22 cellular contexts compared by ENCODE assay signal in genomic region chr11:118884613-118885274, GRCh38. TPM values are rescaled to one million over a fixed set of nuclear protein-coding genes. Genes with fewer than 3 reads are reported as not detected.
DNase-seq lines count a peak whose midpoint lies in the region; ATAC-seq, FAIRE-seq and TF ChIP-seq lines count a peak whose summit lies in the region.
"Had no signal": no experiment of that assay in that cellular context is flagged by ENCODE, and none has a peak within 500 bp of the region (broad histone marks: within the 10 kb centered on the region; RNA-seq: fewer than 3 reads in every experiment).

No MANE protein-coding gene starts in this region.

- peaks cover 8% of the 10 kb centered on the region for H3K36me3 Mint-ChIP-seq in CD4-positive, CD25-positive, alpha-beta regulatory T cell
- peaks cover 71% of the 10 kb centered on the region for H3K36me3 Mint-ChIP-seq in activated T-helper 17 cell treated with anti-CD3 and anti-CD28 coated beads, Interleukin-2, amount 50 U/mL, for 72 hours (ENCODE audit: low read depth)

- POLR2A ChIA-PET in GM10248 (lab: Yijun Ruan, JAX): interaction anchor here (0.8 to 2.0 kb wide), 7 partner anchors 46 to 210 kb away, joined by 3 to 7 read pairs (median 3); partner anchors contain the start of gene DDX6

- H2BK5ac ChIP-seq in mesendoderm (ENCODE audit: low read length): peak overlapping the region; percentile 51

- peak overlapping the region; percentile 81 for H3K27ac ChIP-seq in CD4-positive, CD25-positive, alpha-beta regulatory T cell (ENCODE audit: insufficient read depth, low read length, poor library complexity, severe bottlenecking)
- peak overlapping the region; percentile 25 for H3K27ac ChIP-seq in mesendoderm (ENCODE audit: low read depth, low read length)
- no peak overlapping the region for H3K27ac ChIP-seq in WERI-Rb-1
- no peak overlapping the region for H3K27ac ChIP-seq in testis
- H3K27ac ChIP-seq: breast epithelium had no signal

- ATAC-seq in CD4-positive, CD25-positive, alpha-beta regulatory T cell (ENCODE audit: low read depth in 2 of 2): no peak
- ATAC-seq in activated T-helper 17 cell treated with anti-CD3 and anti-CD28 coated beads, Interleukin-2, amount 50 U/mL, for 72 hours (replicated peaks): no peak
- ATAC-seq in HG02884 (IDR thresholded peaks at IDR 0.05; ENCODE audit: unreplicated experiment): no peak
- ATAC-seq: HCT116 had no signal

- TF ChIP-seq CTCF in GM10248 (IDR thresholded peaks at IDR 0.05; ENCODE audit: control extremely low read depth, extremely low read depth, low read depth, missing control alignments): no peak
- no peak for TF ChIP-seq CTCF in WERI-Rb-1 (IDR thresholded peaks at IDR 0.05; ENCODE audit: low read depth, low read length)
- TF ChIP-seq CTCF in testis (IDR thresholded peaks at IDR 0.05): no peak

- H3K4me1 Mint-ChIP-seq in CD4-positive, CD25-positive, alpha-beta regulatory T cell: peaks cover 4 to 95% (median 61%) of the 10 kb centered on the region in 4 donors
- H3K4me1 Mint-ChIP-seq in activated T-helper 17 cell treated with anti-CD3 and anti-CD28 coated beads, Interleukin-2, amount 50 U/mL, for 72 hours: peaks cover 49% of the 10 kb centered on the region

- peak overlapping the region; percentile 72 to 93 (median 90) for H3K4me3 Mint-ChIP-seq in CD4-positive, CD25-positive, alpha-beta regulatory T cell
- peak overlapping the region; percentile 86 for H3K4me3 Mint-ChIP-seq in activated T-helper 17 cell treated with anti-CD3 and anti-CD28 coated beads, Interleukin-2, amount 50 U/mL, for 72 hours
- H3K4me3 Mint-ChIP-seq: nephron progenitor cell had no signal

- peak overlapping the region; percentile 35 for H3K18ac ChIP-seq in mesendoderm (ENCODE audit: low read length)

- H2BK120ac ChIP-seq in mesendoderm (ENCODE audit: low read depth, low read length): no peak overlapping the region

- peak overlapping the region; percentile 38 for H3K4ac ChIP-seq in mesendoderm (ENCODE audit: low read depth, low read length)

- peak; percentile 61 for FAIRE-seq in GM12891 (lab: Jason Lieb, UNC)
- FAIRE-seq: GM18507 had no signal

- H3K9me3 ChIP-seq in CD4-positive, CD25-positive, alpha-beta regulatory T cell (ENCODE audit: control insufficient read depth in 2 of 2, low read length in 2 of 2): no peaks in the 10 kb centered on the region
- H3K9me3 ChIP-seq in WERI-Rb-1 (ENCODE audit: severe bottlenecking) (no peaks in the 10 kb centered on the region), testis (no peaks in the 10 kb centered on the region)
- H3K9me3 ChIP-seq: breast epithelium, esophagus muscularis mucosa had no signal

- no peak for DNase-seq in CD4-positive, CD25-positive, alpha-beta regulatory T cell
- no peak for DNase-seq in GM12891 (ENCODE audit: insufficient read length, low spot score)
- DNase-seq in mesendoderm: peak; percentile 44
- no peak for DNase-seq in GM10248 (ENCODE audit: extremely low spot score)
- DNase-seq in WERI-Rb-1: no peak
- DNase-seq in testis: no peak
- DNase-seq: activated CD4-positive, alpha-beta T cell treated with anti-CD3 and anti-CD28 coated beads, Interleukin-2, amount 50 U/mL, for 4 hours; activated gamma-delta T cell treated with Interleukin-2 at 50 U/mL for 16 hours; NCI-H1694 treated with DMSO at 0.1 percent for 48 hours; SIG-M5; T1000 had no signal

- TF ChIP-seq POLR2A in GM12891 (IDR thresholded peaks at IDR 0.05; ENCODE audit: low read depth, low read length) (no peak), testis (IDR thresholded peaks at IDR 0.05) (no peak)

- H3K27me3 ChIP-seq in CD4-positive, CD25-positive, alpha-beta regulatory T cell (ENCODE audit: control insufficient read depth, insufficient read depth, low read length): no peaks in the 10 kb centered on the region
- H3K27me3 ChIP-seq in mesendoderm (ENCODE audit: insufficient read depth, low read length, poor library complexity) (no peaks in the 10 kb centered on the region), WERI-Rb-1 (ENCODE audit: insufficient read depth, low read depth, severe bottlenecking) (no peaks in the 10 kb centered on the region), testis (no peaks in the 10 kb centered on the region)
- H3K27me3 ChIP-seq: breast epithelium, esophagus muscularis mucosa had no signal

- H3K4me1 ChIP-seq in CD4-positive, CD25-positive, alpha-beta regulatory T cell (ENCODE audit: control insufficient read depth, insufficient read depth, low read length, poor library complexity, severe bottlenecking): peaks cover 51% of the 10 kb centered on the region
- H3K4me1 ChIP-seq in mesendoderm (ENCODE audit: control insufficient read depth, low read depth, low read length) (peaks cover 28% of the 10 kb centered on the region), testis (peaks cover 2% of the 10 kb centered on the region)
- H3K4me1 ChIP-seq: breast epithelium had no signal

- H2AK5ac ChIP-seq in mesendoderm (ENCODE audit: low read length): peak overlapping the region; percentile 38

- H3K9ac ChIP-seq in mesendoderm (ENCODE audit: low read length): no peak overlapping the region

- peaks cover 0 to 2% (median 0%) of the 10 kb centered on the region in 7 donors for H3K9me3 Mint-ChIP-seq in CD4-positive, CD25-positive, alpha-beta regulatory T cell
- no peaks in the 10 kb centered on the region for H3K9me3 Mint-ChIP-seq in activated T-helper 17 cell treated with anti-CD3 and anti-CD28 coated beads, Interleukin-2, amount 50 U/mL, for 72 hours
- H3K9me3 Mint-ChIP-seq: nephron progenitor cell had no signal

- H3K23ac ChIP-seq in mesendoderm (ENCODE audit: low read length): peak overlapping the region; percentile 50

- H3K4me3 ChIP-seq in CD4-positive, CD25-positive, alpha-beta regulatory T cell (ENCODE audit: low read depth, low read length): peak overlapping the region; percentile 76
- H3K4me3 ChIP-seq in mesendoderm (ENCODE audit: low read length): no peak overlapping the region
- no peak overlapping the region for H3K4me3 ChIP-seq in WERI-Rb-1 (ENCODE audit: low read depth, low read length)
- no peak overlapping the region for H3K4me3 ChIP-seq in testis
- H3K4me3 ChIP-seq: breast epithelium, esophagus muscularis mucosa, lung had no signal

- peaks cover 6% of the 10 kb centered on the region for H3K27me3 Mint-ChIP-seq in CD4-positive, CD25-positive, alpha-beta regulatory T cell
- H3K27me3 Mint-ChIP-seq in activated T-helper 17 cell treated with anti-CD3 and anti-CD28 coated beads, Interleukin-2, amount 50 U/mL, for 72 hours: no peaks in the 10 kb centered on the region

- H3K4me2 ChIP-seq in mesendoderm (ENCODE audit: low read length): no peak overlapping the region

- H3K56ac ChIP-seq in mesendoderm (ENCODE audit: low read length): no peak overlapping the region

- H3K36me3 ChIP-seq in CD4-positive, CD25-positive, alpha-beta regulatory T cell (ENCODE audit: control insufficient read depth, insufficient read depth, low read length): no peaks in the 10 kb centered on the region
- no peaks in the 10 kb centered on the region for H3K36me3 ChIP-seq in mesendoderm (ENCODE audit: control insufficient read depth, insufficient read depth, low read length)
- H3K36me3 ChIP-seq in WERI-Rb-1: no peaks in the 10 kb centered on the region
- H3K36me3 ChIP-seq in testis (ENCODE audit: low read depth, missing control alignments): no peaks in the 10 kb centered on the region
- H3K36me3 ChIP-seq: breast epithelium, esophagus muscularis mucosa had no signal

- intact Hi-C loops in testis (cut with DNase I; ENCODE audit: low total_unique reads): no loop called here

- H4K8ac ChIP-seq in mesendoderm (ENCODE audit: low read depth, low read length): no peak overlapping the region

- H3K27ac Mint-ChIP-seq in CD4-positive, CD25-positive, alpha-beta regulatory T cell: peak overlapping the region; percentile 94 to 99 (median 97)
- H3K27ac Mint-ChIP-seq in activated T-helper 17 cell treated with anti-CD3 and anti-CD28 coated beads, Interleukin-2, amount 50 U/mL, for 72 hours: peak overlapping the region; percentile 92
- H3K27ac Mint-ChIP-seq: nephron progenitor cell had no signal

- H3K79me2 ChIP-seq in mesendoderm (ENCODE audit: control insufficient read depth, insufficient read depth, low read length): no peaks in the 10 kb centered on the region

- no peaks in the 10 kb centered on the region for H3K79me1 ChIP-seq in mesendoderm (ENCODE audit: low read length)

- H4K5ac ChIP-seq in mesendoderm (ENCODE audit: low read length): no peak overlapping the region

- no peak overlapping the region for H2BK15ac ChIP-seq in mesendoderm (replicated peaks; ENCODE audit: low read depth)

- WGBS in mesendoderm (ENCODE audit: extremely low coverage, insufficient coverage, low lambda C conversion rate): no CpG with 5 or more reads among the region's 12 CpGs
- 95 to 96% methylated on average over 11 to 12 of the region's 12 CpGs for WGBS in testis, 2 donors

- CTCF ChIA-PET in GM10248 (lab: Yijun Ruan, JAX): interaction anchor here (0.8 to 3.2 kb wide), 22 partner anchors 10 to 195 kb away, joined by 3 to 36 read pairs (median 4); partner anchors contain the start of gene DDX6

TF ChIP-seq in GM12891, 5 proteins besides CTCF, POLR2A, EP300 and RAD21:
- TF ChIP-seq SPI1 (IDR thresholded peaks at IDR 0.05; ENCODE audit: low read depth, low read length) (no peak), PAX5 (IDR thresholded peaks at IDR 0.05; ENCODE audit: insufficient read depth, low read length, severe bottlenecking) (no peak), POLR2AphosphoS5 (IDR thresholded peaks at IDR 0.05; ENCODE audit: low read depth, low read length) (no peak), TAF1 (IDR thresholded peaks at IDR 0.05; ENCODE audit: low read depth, low read length) (no peak), POU2F2 (IDR thresholded peaks at IDR 0.05; ENCODE audit: low read depth, low read length) (no peak)

RNA-seq across cellular contexts. Expression of gene CXCR5, which starts 1.1 kb away (rescaled TPM):
- total RNA-seq in CD4-positive, CD25-positive, alpha-beta regulatory T cell: 4.8 TPM
- polyA plus RNA-seq in CD4-positive, CD25-positive, alpha-beta regulatory T cell: 10 to 100 TPM in 1 of 4 donors, 1 to 10 TPM in 3; 3.3 to 10.7 (median 6.0) TPM
- polyA plus RNA-seq in GM12891 (2012; ENCODE audit: low read depth, missing spikeins): 4.4 TPM
- 10 to 100 TPM in 1 of 2 donors, 1 to 10 TPM in 1; 8.0 to 20.2 TPM for total RNA-seq in activated T-helper 17 cell treated with anti-CD3 and anti-CD28 coated beads, Interleukin-2, amount 50 U/mL, for 72 hours
- 0.80 TPM for polyA plus RNA-seq in mesendoderm (2013, experiment 1 of 2)
- 0.70 TPM for polyA plus RNA-seq in mesendoderm (2013, experiment 2 of 2)
- under 1 TPM in 1 of 2 donors, not detected in 1; 0.06 TPM for total RNA-seq in testis
- 0.22 TPM for polyA plus RNA-seq in testis (ENCODE audit: insufficient read depth, low read depth, low replicate concordance)
- total RNA-seq: breast epithelium, glomerular endothelial cell, M059J, temporal lobe had no signal

RNA-seq across cellular contexts. Expression of gene BCL9L, which starts 41.0 kb away (rescaled TPM):
- 229 TPM for total RNA-seq in CD4-positive, CD25-positive, alpha-beta regulatory T cell
- 1 to 10 TPM; 2.1 to 4.1 (median 3.1) TPM for polyA plus RNA-seq in CD4-positive, CD25-positive, alpha-beta regulatory T cell
- 5.5 TPM for polyA plus RNA-seq in GM12891 (2012; ENCODE audit: low read depth, missing spikeins)
- total RNA-seq in activated T-helper 17 cell treated with anti-CD3 and anti-CD28 coated beads, Interleukin-2, amount 50 U/mL, for 72 hours: 10 to 100 TPM; 30.2 to 49.6 TPM
- 65.1 TPM for polyA plus RNA-seq in mesendoderm (2013, experiment 1 of 2)
- polyA plus RNA-seq in mesendoderm (2013, experiment 2 of 2): 69.1 TPM
- total RNA-seq in testis: 10 to 100 TPM; 37.0 to 38.9 TPM
- polyA plus RNA-seq in testis (ENCODE audit: insufficient read depth, low read depth, low replicate concordance): 30.7 TPM

Comparison
In these comparisons a context has a peak if more than half of its experiments do, and no peak if none do; other contexts are left out.
1. H3K27ac ChIP-seq: peak in CD4-positive, CD25-positive, alpha-beta regulatory T cell (single experiment) and mesendoderm (single experiment); none in WERI-Rb-1 (single experiment) and testis (0 of 2).